Comparison of ENCODE assay signal across 8 cellular contexts in the genomic region with DNA sequence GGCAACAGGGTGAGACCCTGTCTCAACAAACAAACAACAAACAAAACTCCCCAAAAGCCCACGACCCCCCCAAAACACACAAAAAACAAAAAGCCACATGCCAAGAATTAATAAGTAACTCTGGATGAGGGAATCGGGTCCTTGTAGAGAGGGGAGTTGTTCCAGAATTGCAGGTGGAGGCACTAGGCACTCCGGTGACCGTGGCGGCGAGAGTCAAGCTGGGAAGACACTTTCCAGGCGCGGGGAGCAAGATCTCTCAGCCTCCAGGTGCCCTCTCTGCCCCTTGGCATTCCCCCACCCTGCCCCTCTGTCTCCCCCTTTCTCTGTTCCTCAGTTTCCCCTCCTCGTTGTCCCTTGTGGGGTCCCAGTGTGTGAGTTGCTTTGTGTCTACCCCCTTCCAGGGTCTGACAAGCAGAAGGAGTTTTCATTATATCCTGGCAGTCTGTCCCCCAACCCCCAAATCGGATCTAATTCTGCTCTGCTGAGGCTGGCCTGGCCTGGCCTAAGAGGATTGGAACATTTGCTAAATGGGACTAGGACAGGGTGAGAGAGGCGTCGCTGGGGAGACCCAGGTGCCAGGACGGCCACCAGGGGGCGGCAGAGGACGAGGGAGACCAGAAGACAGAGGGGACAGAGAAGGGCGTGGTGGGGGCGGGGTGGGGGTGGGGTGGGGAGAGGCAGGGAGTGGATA. TPM values are rescaled to one million over a fixed set of nuclear protein-coding genes. Genes with fewer than 3 reads are reported as not detected.
DNase-seq lines count a peak whose midpoint lies in the region; ATAC-seq lines count a peak whose summit lies in the region.

No MANE protein-coding gene starts in this region.

- intact Hi-C loops in left colon (cut with DNase I, micrococcal nuclease), result no loop called here

- DNase-seq in NCI-H2171 treated with DMSO at 0.1 percent for 48 hours (lab: John Stamatoyannopoulos, UW) (peak; percentile 5), NCI-H2171 (lab: John Stamatoyannopoulos, UW) (no peak), NCI-H1694 (lab: John Stamatoyannopoulos, UW) (peak; percentile 59), caudate nucleus (lab: John Stamatoyannopoulos, UW) (peak in 39 of 61 donors; percentile 0 to 55 (median 6)), left colon (peak; percentile 58 to 88)
- peak; percentile 25 to 76 (median 48) for DNase-seq in stimulated activated CD4-positive, alpha-beta T cell treated with anti-CD3 and anti-CD28 coated beads, TNF-alpha, amount 100 ng/mL, for 1 hour (ENCODE audit: low read depth in 3 of 3, low spot score in 1 of 3)

- ATAC-seq in activated CD4-positive, CD25-positive, alpha-beta regulatory T cell treated with anti-CD3 and anti-CD28 coated beads, Interleukin-2, amount 50 U/mL, for 24 hours, result peak; percentile 64 to 82
- ATAC-seq in left colon (peak; percentile 88), GM18861 (IDR thresholded peaks at IDR 0.05; ENCODE audit: unreplicated experiment) (no peak)

- no peak overlapping the region for H3K27ac ChIP-seq in caudate nucleus (ENCODE audit: low read depth, low read length)

RNA-seq across cellular contexts. Expression of gene CRX, which starts 8.3 kb away (rescaled TPM):
- not detected for total RNA-seq in left colon

RNA-seq across cellular contexts. Expression of gene TPRX1, which starts 9.1 kb away (rescaled TPM):
- total RNA-seq in left colon, result not detected

RNA-seq across cellular contexts. Expression of gene SELENOW, which starts 34.9 kb away (rescaled TPM):
- total RNA-seq in left colon, result 100 to 1,000 TPM; 274 to 323 TPM

RNA-seq across cellular contexts. Expression of gene TPRX2, which starts 45.6 kb away (rescaled TPM):
- not detected for total RNA-seq in left colon
